17 cellular contexts compared by ENCODE assay signal in genomic region chr16:73145166-73145565, GRCh38.
DNase-seq lines count a peak whose midpoint lies in the region; ATAC-seq and TF ChIP-seq lines count a peak whose summit lies in the region.
"Had no signal": no experiment of that assay in that cellular context is flagged by ENCODE, and none has a peak within 500 bp of the region (broad histone marks: within the 10 kb centered on the region; RNA-seq: fewer than 3 reads in every experiment).

No MANE protein-coding gene starts in this region.

- H3K4me3 ChIP-seq in BLaER1 (no peak overlapping the region), IMR-90 (ENCODE audit: insufficient read depth, low read depth, low read length) (no peak overlapping the region), endodermal cell (ENCODE audit: low read length) (no peak overlapping the region), right lobe of liver (no peak overlapping the region)

- no peak overlapping the region for H2AK5ac ChIP-seq in IMR-90 (ENCODE audit: low read depth, low read length)

- H2AK9ac ChIP-seq in IMR-90 (replicated peaks; ENCODE audit: low read depth, low read length, poor library complexity) = peak overlapping the region; percentile 18

- H3K4me3 Mint-ChIP-seq in endodermal cell (no peak overlapping the region), Calu3 (ENCODE audit: low read depth, unreplicated experiment) (no peak overlapping the region)
- H3K4me3 Mint-ChIP-seq: H9 had no signal

- CTCF ChIA-PET in IMR-90 (lab: Yijun Ruan, JAX) = interaction anchor here (1.7 kb wide), 1 partner anchor 21 kb away, joined by 5 read pairs; no protein-coding TSS in a partner anchor
- CTCF ChIA-PET in Calu3 (lab: Charles Lee) = interaction anchor here (1.0 kb wide), 1 partner anchor 313 kb away, joined by 3 read pairs; no protein-coding TSS in a partner anchor

- WGBS in IMR-90 (ENCODE audit: extremely low coverage in 2 of 2, insufficient read length in 1 of 2), 2 experiments = 40% methylated on average over 1 of the region's 4 CpGs; no CpG with 5 or more reads in 1 of the 2 experiments
- 60% methylated on average over 2 to 4 of the region's 4 CpGs for WGBS in endodermal cell (ENCODE audit: insufficient coverage in 1 of 2, insufficient read length in 1 of 2), 2 experiments
- 44% methylated on average over 3 of the region's 4 CpGs for WGBS in right lobe of liver (ENCODE audit: insufficient coverage, low coverage, low lambda C conversion rate, missing lambda C conversion rate)

- H3K9ac ChIP-seq in BLaER1 (no peak overlapping the region), IMR-90 (ENCODE audit: low read depth, low read length) (no peak overlapping the region), endodermal cell (ENCODE audit: extremely low read depth, low read length, poor library complexity, severe bottlenecking) (no peak overlapping the region)

- H4K20me1 ChIP-seq in BLaER1 = no peaks in the 10 kb centered on the region
- H4K20me1 ChIP-seq in IMR-90 (ENCODE audit: insufficient read depth, low read length) = no peaks in the 10 kb centered on the region

- no peak overlapping the region for H3K23ac ChIP-seq in IMR-90 (ENCODE audit: low read depth, low read length)

- H2BK5ac ChIP-seq in IMR-90 (ENCODE audit: low read depth, low read length, poor library complexity, severe bottlenecking) = no peak overlapping the region

- no peak overlapping the region for H3K4ac ChIP-seq in IMR-90 (ENCODE audit: low read depth, low read length)

- H3K27me3 Mint-ChIP-seq in endodermal cell (ENCODE audit: insufficient read depth) (peaks cover 2% of the 10 kb centered on the region), Calu3 (ENCODE audit: unreplicated experiment) (peaks cover 54% of the 10 kb centered on the region)

- H2AFZ ChIP-seq in IMR-90 (replicated peaks; ENCODE audit: low read length, poor library complexity) = no peak overlapping the region

- H4K5ac ChIP-seq in IMR-90 (ENCODE audit: low read depth, low read length) = no peak overlapping the region

- no peak for TF ChIP-seq RAD21 in IMR-90 (IDR thresholded peaks at IDR 0.05; ENCODE audit: low read length)

- TF ChIP-seq POLR2A in IMR-90 (IDR thresholded peaks at IDR 0.05; ENCODE audit: low read depth, low read length) (no peak), right lobe of liver (IDR thresholded peaks at IDR 0.05) (no peak)

- no peak overlapping the region for H2BK20ac ChIP-seq in IMR-90 (ENCODE audit: low read depth, low read length)

- no peaks in the 10 kb centered on the region for H3K27me3 ChIP-seq in BLaER1
- H3K27me3 ChIP-seq in IMR-90 (ENCODE audit: control insufficient read depth, insufficient read depth, low read length) = peaks cover 5% of the 10 kb centered on the region; the same call in 1 of the 2 replicates
- no peaks in the 10 kb centered on the region for H3K27me3 ChIP-seq in endodermal cell (ENCODE audit: control insufficient read depth, insufficient read depth, low read length, poor library complexity, severe bottlenecking)
- H3K27me3 ChIP-seq in right lobe of liver = no peaks in the 10 kb centered on the region

- no peak for DNase-seq in IMR-90
- DNase-seq in endodermal cell = peak; percentile 64
- peak in 2 of 3 donors; percentile 52 to 60 for DNase-seq in right lobe of liver
- no peak for DNase-seq in activated CD4-positive, alpha-beta T cell treated with anti-CD3 and anti-CD28 coated beads for 48 hours
- DNase-seq in stimulated activated CD4-positive, alpha-beta T cell treated with anti-CD3 and anti-CD28 coated beads, Interleukin-4, amount 100 ng/mL, for 4 hours = no peak
- no peak for DNase-seq in Calu3
- DNase-seq: EL, H9, HFFc6, Kasumi-1, NCI-H1694, NCI-H2081 treated with DMSO at 0.1 percent for 48 hours, NCI-H2171 treated with DMSO at 0.1 percent for 48 hours, NCI-H524 treated with DMSO at 0.1 percent for 48 hours, SHP77 had no signal

- no peak overlapping the region for H2BK15ac ChIP-seq in IMR-90 (ENCODE audit: low read depth, low read length)

- H3K4me2 ChIP-seq in BLaER1 (peak overlapping the region; percentile 85), IMR-90 (ENCODE audit: low read depth, low read length) (no peak overlapping the region)

- H3K36me3 Mint-ChIP-seq in endodermal cell (ENCODE audit: low read depth) (no peaks in the 10 kb centered on the region), Calu3 (ENCODE audit: insufficient read depth, unreplicated experiment) (no peaks in the 10 kb centered on the region)

- no peak overlapping the region for H2BK120ac ChIP-seq in IMR-90 (ENCODE audit: low read depth, low read length)

- BruUV-seq in IMR-90 (replicated peaks; lab: Mats Ljungman, UMichigan) (no TSS peak), Calu3 (replicated peaks; lab: Mats Ljungman, UMichigan) (no TSS peak)

- H3K4me1 Mint-ChIP-seq in endodermal cell (peaks cover 17% of the 10 kb centered on the region), Calu3 (ENCODE audit: low read depth, unreplicated experiment) (peaks cover 10% of the 10 kb centered on the region)

- in situ Hi-C loops in IMR-90 (cut with MboI; ENCODE audit: low sequenced_read_pairs) = no loop called here

- H3K9me1 ChIP-seq in IMR-90 (ENCODE audit: insufficient read depth, low read length) = no peaks in the 10 kb centered on the region

- H4K91ac ChIP-seq in IMR-90 (ENCODE audit: insufficient read depth, low read depth, low read length) = no peak overlapping the region

- TF ChIP-seq CTCF in IMR-90 (conservative IDR thresholded peaks at IDR 0.05; ENCODE audit: low read depth, low read length) = no peak
- TF ChIP-seq CTCF in endodermal cell (conservative IDR thresholded peaks at IDR 0.05) = no peak
- no peak for TF ChIP-seq CTCF in right lobe of liver (IDR thresholded peaks at IDR 0.05)
- TF ChIP-seq CTCF in Calu3 (IDR thresholded peaks at IDR 0.05; ENCODE audit: unreplicated experiment) = no peak

- H3K79me1 ChIP-seq in IMR-90 (ENCODE audit: low read depth in 1 of 2, low read length in 2 of 2) = no peaks in the 10 kb centered on the region

- H3K14ac ChIP-seq in IMR-90 (replicated peaks; ENCODE audit: low read depth, low read length) = no peak overlapping the region

- no peak overlapping the region for H3K18ac ChIP-seq in IMR-90 (ENCODE audit: low read depth, low read length)

- dilution Hi-C loops in IMR-90 (cut with HindIII; ENCODE audit: low sequenced_read_pairs, unreplicated experiment) = no loop called here

- H3K9me3 ChIP-seq in BLaER1 (peaks cover 23% of the 10 kb centered on the region), IMR-90 (ENCODE audit: control insufficient read depth, insufficient read depth, low read length) (no peaks in the 10 kb centered on the region), endodermal cell (ENCODE audit: control insufficient read depth, low read length) (no peaks in the 10 kb centered on the region), right lobe of liver (no peaks in the 10 kb centered on the region)

- POLR2A ChIA-PET in IMR-90 (lab: Charles Lee; ENCODE audit: unreplicated experiment) = no interaction called here

- intact Hi-C loops in IMR-90 (cut with micrococcal nuclease) = no loop called here
- intact Hi-C loops in right lobe of liver (cut with DNase I) = no loop called here
- intact Hi-C loops in Calu3 (cut with micrococcal nuclease; ENCODE audit: unreplicated experiment) = loop anchor here (2.0 kb wide), 1 partner anchor 26 kb away; no protein-coding TSS in a partner anchor

- H3K27ac ChIP-seq in BLaER1 = peak overlapping the region; percentile 91; the same call in 1 of the 2 replicates
- no peak overlapping the region for H3K27ac ChIP-seq in IMR-90 (ENCODE audit: insufficient read depth, low read length)
- H3K27ac ChIP-seq in endodermal cell (ENCODE audit: low read depth, low read length) = no peak overlapping the region
- no peak overlapping the region for H3K27ac ChIP-seq in right lobe of liver

- no peak overlapping the region for H3K27ac Mint-ChIP-seq in endodermal cell
- no peak overlapping the region for H3K27ac Mint-ChIP-seq in Calu3 (ENCODE audit: unreplicated experiment)
- H3K27ac Mint-ChIP-seq: H9, HFFc6 had no signal

- H3K56ac ChIP-seq in IMR-90 (ENCODE audit: extremely low read depth, insufficient read depth, low read length) = no peak overlapping the region

- H4K8ac ChIP-seq in IMR-90 (ENCODE audit: low read depth in 2 of 2, low read length in 2 of 2) = no peak overlapping the region

- peaks cover 57% of the 10 kb centered on the region for H3K4me1 ChIP-seq in BLaER1
- no peaks in the 10 kb centered on the region for H3K4me1 ChIP-seq in IMR-90 (ENCODE audit: control insufficient read depth, insufficient read depth, low read length)
- H3K4me1 ChIP-seq in endodermal cell (ENCODE audit: control insufficient read depth, insufficient read depth, low read length) = peaks cover 3% of the 10 kb centered on the region
- H3K4me1 ChIP-seq in right lobe of liver = peaks cover 0 to 30% (median 4%) of the 10 kb centered on the region in 4 donors

- H3K36me3 ChIP-seq in BLaER1 = no peaks in the 10 kb centered on the region
- H3K36me3 ChIP-seq in IMR-90 (ENCODE audit: control insufficient read depth, insufficient read depth, low read length) = no peaks in the 10 kb centered on the region
- H3K36me3 ChIP-seq in endodermal cell (ENCODE audit: control insufficient read depth, insufficient read depth, low read length) = no peaks in the 10 kb centered on the region
- H3K36me3 ChIP-seq in right lobe of liver = no peaks in the 10 kb centered on the region

- no peaks in the 10 kb centered on the region for H3K9me3 Mint-ChIP-seq in endodermal cell
- no peaks in the 10 kb centered on the region for H3K9me3 Mint-ChIP-seq in Calu3 (ENCODE audit: low read depth, unreplicated experiment)
- H3K9me3 Mint-ChIP-seq: H9, HFFc6 had no signal

- no peak for ATAC-seq in IMR-90 (ENCODE audit: low read depth)
- peak in 1 of 4 donors; percentile 39 for ATAC-seq in right lobe of liver
- no peak for ATAC-seq in HG03439 (IDR thresholded peaks at IDR 0.05; ENCODE audit: unreplicated experiment)

TF ChIP-seq in IMR-90, 13 proteins besides CTCF, POLR2A, EP300 and RAD21 (continues in another document):
- TF ChIP-seq BHLHE40 (IDR thresholded peaks at IDR 0.05; ENCODE audit: low read depth, low read length) (no peak), MXI1 (IDR thresholded peaks at IDR 0.05; ENCODE audit: borderline replicate concordance, low read depth, low read length) (no peak), FOS (IDR thresholded peaks at IDR 0.05; ENCODE audit: low read depth, low read length) (no peak), MAFK (IDR thresholded peaks at IDR 0.05; ENCODE audit: low read depth, low read length) (no peak), CEBPB (IDR thresholded peaks at IDR 0.05; ENCODE audit: low read depth, low read length) (no peak), SMC3 (IDR thresholded peaks at IDR 0.05; ENCODE audit: low read depth, low read length) (no peak), ELK1 (IDR thresholded peaks at IDR 0.05; ENCODE audit: borderline replicate concordance, low read depth, low read length) (no peak)

Comparison
In these comparisons a context has a peak if more than half of its experiments do, and no peak if none do; other contexts are left out.
1. DNase-seq: peak in endodermal cell (single experiment) and right lobe of liver (2 of 3); none in IMR-90 (single experiment), activated CD4-positive, alpha-beta T cell treated with anti-CD3 and anti-CD28 coated beads for 48 hours (single experiment), stimulated activated CD4-positive, alpha-beta T cell treated with anti-CD3 and anti-CD28 coated beads, Interleukin-4, amount 100 ng/mL, for 4 hours (0 of 2) and Calu3 (single experiment).